Comparison of ENCODE assay signal across 23 cellular contexts in the genomic region with DNA sequence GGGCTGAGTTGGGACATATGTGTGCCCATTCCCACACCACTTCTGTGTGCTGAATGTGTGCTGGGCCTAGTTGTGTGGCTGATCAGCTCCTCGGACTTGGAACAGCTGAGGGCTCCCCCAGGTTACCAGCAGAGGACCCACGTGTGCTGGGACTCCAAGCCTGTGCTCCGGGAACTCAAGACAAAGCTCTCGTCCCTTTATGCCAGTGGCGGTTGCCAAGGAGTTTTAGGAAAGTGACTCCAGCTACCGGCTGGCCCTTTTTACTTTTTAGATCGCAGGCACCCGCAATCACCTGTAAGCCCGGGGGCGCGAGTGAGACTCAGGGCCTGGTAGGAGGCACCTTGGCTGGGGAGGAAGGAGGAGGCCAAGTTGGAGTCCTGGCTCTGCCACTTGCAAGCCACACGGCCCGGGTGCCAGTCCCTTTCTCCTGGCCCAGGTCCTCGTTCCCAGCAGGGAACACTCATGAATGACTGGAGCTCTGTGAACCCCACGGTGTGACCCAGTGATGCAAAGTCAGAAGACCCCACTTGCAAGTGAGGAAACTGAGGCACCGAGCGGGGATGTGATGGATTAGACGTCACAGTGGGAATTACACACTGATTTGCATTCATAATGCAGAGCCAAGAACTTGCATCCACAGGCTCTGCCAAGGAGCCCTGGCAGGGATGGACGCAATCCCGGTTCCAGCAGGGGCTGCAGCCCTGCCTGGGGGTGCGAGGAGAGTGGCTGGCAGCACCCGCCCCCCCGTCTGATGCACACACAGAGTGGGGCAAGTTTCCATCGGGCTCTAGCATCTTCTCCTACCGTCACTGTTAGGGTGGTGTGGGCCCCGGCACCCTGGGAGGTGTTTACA. TPM values are rescaled to one million over a fixed set of nuclear protein-coding genes. Genes with fewer than 3 reads are reported as not detected.
DNase-seq lines count a peak whose midpoint lies in the region; ATAC-seq and TF ChIP-seq lines count a peak whose summit lies in the region.
"Had no signal": no experiment of that assay in that cellular context is flagged by ENCODE, and none has a peak within 500 bp of the region (broad histone marks: within the 10 kb centered on the region; RNA-seq: fewer than 3 reads in every experiment).

No MANE protein-coding gene starts in this region.

- H3K36me3 ChIP-seq in right atrium auricular region (peaks cover 6% of the 10 kb centered on the region), neural progenitor cell (no peaks in the 10 kb centered on the region), upper lobe of right lung (no peaks in the 10 kb centered on the region), uterus (no peaks in the 10 kb centered on the region)

- H3K27ac ChIP-seq in right atrium auricular region: no peak overlapping the region
- peak overlapping the region in 53 of 59 donors; percentile 3 to 82 (median 65) for H3K27ac ChIP-seq in dorsolateral prefrontal cortex
- no peak overlapping the region for H3K27ac ChIP-seq in neural progenitor cell
- peak overlapping the region; percentile 17 for H3K27ac ChIP-seq in temporal lobe (ENCODE audit: low read depth, low read length)
- no peak overlapping the region for H3K27ac ChIP-seq in upper lobe of right lung
- no peak overlapping the region for H3K27ac ChIP-seq in uterus
- H3K27ac ChIP-seq: 22Rv1; BLaER1 treated with 17β-estradiol and CSF1 and Interleukin-3, amounts not matched to agents 10 nM and 100 nM had no signal

- H3K36me3 Mint-ChIP-seq in neural progenitor cell: peaks cover 3% of the 10 kb centered on the region

- H3K4me2 ChIP-seq in neural progenitor cell: no peak overlapping the region
- H3K4me2 ChIP-seq: BLaER1 treated with 17β-estradiol and CSF1 and Interleukin-3, amounts not matched to agents 10 nM and 100 nM had no signal

- no peak overlapping the region for H2AFZ ChIP-seq in neural progenitor cell (replicated peaks)

- no peak for TF ChIP-seq CTCF in right atrium auricular region (IDR thresholded peaks at IDR 0.05)
- no peak for TF ChIP-seq CTCF in dorsolateral prefrontal cortex (IDR thresholded peaks at IDR 0.05 in 54 of 56, conservative IDR thresholded peaks at IDR 0.05 in 2 of 56; ENCODE audit: low read depth in 1 of 56, partially characterized antibody in 56 of 56)
- no peak for TF ChIP-seq CTCF in neural progenitor cell (IDR thresholded peaks at IDR 0.05)
- TF ChIP-seq CTCF in upper lobe of right lung (IDR thresholded peaks at IDR 0.05): no peak
- no peak for TF ChIP-seq CTCF in uterus (IDR thresholded peaks at IDR 0.05)

- peaks cover 15% of the 10 kb centered on the region for H4K20me1 ChIP-seq in neural progenitor cell (ENCODE audit: low read depth)

- H3K4me1 Mint-ChIP-seq in neural progenitor cell: peaks cover 47% of the 10 kb centered on the region

- H3K27ac Mint-ChIP-seq in neural progenitor cell: peak overlapping the region; percentile 92
- H3K27ac Mint-ChIP-seq: CD8-positive, alpha-beta memory T cell; HFFc6 had no signal

- intact Hi-C loops in Right ventricle myocardium inferior (cut with DNase I) (no loop called here), dorsolateral prefrontal cortex (cut with DNase I) (no loop called here), upper lobe of right lung (cut with DNase I) (no loop called here), uterus (cut with DNase I; ENCODE audit: low total_unique reads) (no loop called here)

- H3K9me3 Mint-ChIP-seq in neural progenitor cell: no peaks in the 10 kb centered on the region
- H3K9me3 Mint-ChIP-seq: CD8-positive, alpha-beta memory T cell; HFFc6 had no signal

- H3K9ac ChIP-seq in neural progenitor cell: no peak overlapping the region
- H3K9ac ChIP-seq: BLaER1 treated with 17β-estradiol and CSF1 and Interleukin-3, amounts not matched to agents 10 nM and 100 nM had no signal

- DNase-seq in Right ventricle myocardium inferior (ENCODE audit: missing footprints) (peak; percentile 57), right atrium auricular region (ENCODE audit: low spot score) (no peak), dorsolateral prefrontal cortex (no peak), neural progenitor cell (ENCODE audit: low spot score) (no peak), upper lobe of right lung (no peak), uterus (no peak)
- DNase-seq: ACHN; CD8-positive, alpha-beta memory T cell; EL; H7; HFFc6; Kasumi-1; NCI-H1694 treated with DMSO at 0.1 percent for 48 hours; NCI-H446; NCI-H526; OCI-M1; Right ventricle myocardium superior had no signal

- H3K27me3 ChIP-seq in right atrium auricular region: no peaks in the 10 kb centered on the region
- H3K27me3 ChIP-seq in dorsolateral prefrontal cortex: no peaks in the 10 kb centered on the region
- no peaks in the 10 kb centered on the region for H3K27me3 ChIP-seq in neural progenitor cell
- no peaks in the 10 kb centered on the region for H3K27me3 ChIP-seq in upper lobe of right lung
- H3K27me3 ChIP-seq in uterus: no peaks in the 10 kb centered on the region
- H3K27me3 ChIP-seq: BLaER1 treated with 17β-estradiol and CSF1 and Interleukin-3, amounts not matched to agents 10 nM and 100 nM had no signal

- H3K9me3 ChIP-seq in right atrium auricular region (no peaks in the 10 kb centered on the region), neural progenitor cell (ENCODE audit: low read depth) (no peaks in the 10 kb centered on the region), upper lobe of right lung (no peaks in the 10 kb centered on the region), uterus (no peaks in the 10 kb centered on the region)
- H3K9me3 ChIP-seq: BLaER1 treated with 17β-estradiol and CSF1 and Interleukin-3, amounts not matched to agents 10 nM and 100 nM had no signal

- TF ChIP-seq POLR2A in uterus (IDR thresholded peaks at IDR 0.05): no peak

- no peaks in the 10 kb centered on the region for H3K79me2 ChIP-seq in neural progenitor cell (ENCODE audit: low read depth)

- H3K4me3 ChIP-seq in right atrium auricular region: no peak overlapping the region
- no peak overlapping the region for H3K4me3 ChIP-seq in dorsolateral prefrontal cortex
- H3K4me3 ChIP-seq in neural progenitor cell: no peak overlapping the region
- no peak overlapping the region for H3K4me3 ChIP-seq in upper lobe of right lung
- no peak overlapping the region for H3K4me3 ChIP-seq in uterus
- H3K4me3 ChIP-seq: BLaER1 treated with 17β-estradiol and CSF1 and Interleukin-3, amounts not matched to agents 10 nM and 100 nM had no signal

- H3F3A ChIP-seq in neural progenitor cell (ENCODE audit: low read depth): peaks cover 25% of the 10 kb centered on the region

- no peak overlapping the region for H3K4me3 Mint-ChIP-seq in neural progenitor cell
- H3K4me3 Mint-ChIP-seq: HFFc6 had no signal

- ATAC-seq in Right ventricle myocardium inferior (no peak), GM21723 (IDR thresholded peaks at IDR 0.05; ENCODE audit: unreplicated experiment) (no peak), upper lobe of right lung (no peak)

- no peaks in the 10 kb centered on the region for H3K4me1 ChIP-seq in right atrium auricular region
- H3K4me1 ChIP-seq in neural progenitor cell: no peaks in the 10 kb centered on the region
- H3K4me1 ChIP-seq in upper lobe of right lung: no peaks in the 10 kb centered on the region
- no peaks in the 10 kb centered on the region for H3K4me1 ChIP-seq in uterus

- peaks cover 26% of the 10 kb centered on the region for H3K27me3 Mint-ChIP-seq in neural progenitor cell (ENCODE audit: insufficient read depth, low read depth)
- H3K27me3 Mint-ChIP-seq: CD8-positive, alpha-beta memory T cell had no signal

RNA-seq across cellular contexts. Expression of a gene that starts 26.9 kb away (rescaled TPM):
- total RNA-seq in Right ventricle myocardium inferior: 0.08 TPM
- 1 to 10 TPM; 1.6 to 3.5 TPM for total RNA-seq in right atrium auricular region
- 100 to 1,000 TPM in 1 of 120 experiments, 10 to 100 TPM in 119; 14.5 to 102 (median 32.1) TPM for total RNA-seq in dorsolateral prefrontal cortex
- total RNA-seq in neural progenitor cell (ENCODE audit: low replicate concordance): 18.5 and 70.7 TPM in 2 replicates
- total RNA-seq in temporal lobe: 5.4 TPM
- total RNA-seq in upper lobe of right lung: 0.93 TPM
- total RNA-seq in uterus: 10 to 100 TPM in 1 of 4 donors, 1 to 10 TPM in 3; 2.2 to 19.4 (median 3.1) TPM
- total RNA-seq: CD8-positive, alpha-beta memory T cell; HFFc6; MCF 10A; Right ventricle myocardium superior; SK-MEL-5 had no signal

Comparison
In these comparisons a context has a peak if more than half of its experiments do, and no peak if none do; other contexts are left out.
1. H3K27ac ChIP-seq: peak in dorsolateral prefrontal cortex (53 of 59) and temporal lobe (single experiment); none in right atrium auricular region (0 of 2), neural progenitor cell (single experiment), upper lobe of right lung (single experiment) and uterus (0 of 2).